26 cellular contexts compared by ENCODE assay signal in genomic region chr10:102146971-102147428, GRCh38. TPM values are rescaled to one million over a fixed set of nuclear protein-coding genes. Genes with fewer than 3 reads are reported as not detected.
DNase-seq lines count a peak whose midpoint lies in the region; ATAC-seq, FAIRE-seq and TF ChIP-seq lines count a peak whose summit lies in the region.
"Had no signal": no experiment of that assay in that cellular context is flagged by ENCODE, and none has a peak within 500 bp of the region (broad histone marks: within the 10 kb centered on the region; RNA-seq: fewer than 3 reads in every experiment).

No MANE protein-coding gene starts in this region.

- no CpG with 5 or more reads among the region's 17 CpGs for WGBS in H9 (ENCODE audit: extremely low coverage, insufficient read length, low lambda C conversion rate)
- WGBS in K562 (ENCODE audit: insufficient coverage, low coverage, missing lambda C conversion rate): 96% methylated on average over 10 of the region's 17 CpGs
- no CpG with 5 or more reads among the region's 17 CpGs for WGBS in neuronal stem cell (ENCODE audit: extremely low coverage in 2 of 2, insufficient read length in 2 of 2, insufficient replicate concordance in 1 of 2), 2 donors

- H3K9ac ChIP-seq in H9 (ENCODE audit: extremely low read depth, insufficient read length, low read length) (no peak overlapping the region), K562 (ENCODE audit: insufficient read depth in 1 of 2, low read depth in 2 of 2, low read length in 2 of 2) (no peak overlapping the region), neuronal stem cell (ENCODE audit: low read depth, low read length, poor library complexity) (no peak overlapping the region)
- H3K9ac ChIP-seq: BLaER1 treated with 17β-estradiol and CSF1 and Interleukin-3, amounts not matched to agents 10 nM and 100 nM; parathyroid adenoma had no signal

- H2BK20ac ChIP-seq in H9 (ENCODE audit: low read depth, low read length, poor library complexity, severe bottlenecking): no peak overlapping the region

- no peak overlapping the region for H3K4me3 Mint-ChIP-seq in activated naive CD4-positive, alpha-beta T cell treated with anti-CD3 and anti-CD28 coated beads, Interleukin-2, amount 10 ng/mL, durations not matched to agents 7 days and 5 days
- H3K4me3 Mint-ChIP-seq in H9: no peak overlapping the region; a peak in 1 of 5 replicates
- H3K4me3 Mint-ChIP-seq: mesothelial cell of epicardium; natural killer cell treated with Interleukin-12 subunit alpha and Interleukin-12 subunit beta and Interleukin-15 and Interleukin-18, amount 100 ng/mL, for 72 hours had no signal

- H3K27ac ChIP-seq in H9 (ENCODE audit: insufficient read length, low read depth, low read length) (no peak overlapping the region), K562 (ENCODE audit: extremely low read depth, low read depth, low read length) (no peak overlapping the region), neuronal stem cell (replicated peaks; ENCODE audit: low read length) (no peak overlapping the region)
- H3K27ac ChIP-seq: BLaER1 treated with 17β-estradiol and CSF1 and Interleukin-3, amounts not matched to agents 10 nM and 100 nM; body of pancreas; parathyroid adenoma; thoracic aorta had no signal

- CTCF ChIA-PET in activated naive CD4-positive, alpha-beta T cell treated with anti-CD3 and anti-CD28 coated beads, Interleukin-2, amount 10 ng/mL, durations not matched to agents 7 days and 5 days (lab: Charles Lee): interaction anchor here (1.4 to 1.7 kb wide), 2 partner anchors 12 to 15 kb away, joined by 4 to 6 read pairs; partner anchors contain the start of gene PPRC1
- CTCF ChIA-PET in K562 (lab: Yijun Ruan, JAX; ENCODE audit: low intra/inter-chr PET ratio): no interaction called here

- TF ChIP-seq CTCF in H9 (conservative IDR thresholded peaks at IDR 0.05): no peak
- no peak for TF ChIP-seq CTCF in K562 (IDR thresholded peaks at IDR 0.05 in 2 of 3, conservative IDR thresholded peaks at IDR 0.05 in 1 of 3; ENCODE audit: insufficient read depth in 2 of 3, low read depth in 1 of 3, low read length in 3 of 3)

- H3K4me1 Mint-ChIP-seq in activated naive CD4-positive, alpha-beta T cell treated with anti-CD3 and anti-CD28 coated beads, Interleukin-2, amount 10 ng/mL, durations not matched to agents 7 days and 5 days: peaks cover 15% of the 10 kb centered on the region
- H3K4me1 Mint-ChIP-seq in H9: peaks cover 10 to 12% of the 10 kb centered on the region in 2 experiments

- no peaks in the 10 kb centered on the region for H3K9me3 Mint-ChIP-seq in activated naive CD4-positive, alpha-beta T cell treated with anti-CD3 and anti-CD28 coated beads, Interleukin-2, amount 10 ng/mL, durations not matched to agents 7 days and 5 days
- no peaks in the 10 kb centered on the region for H3K9me3 Mint-ChIP-seq in activated naive CD4-positive, alpha-beta T cell treated with anti-CD3 and anti-CD28 coated beads, Interleukin-2, amount 50 U/mL, for 72 hours
- no peaks in the 10 kb centered on the region for H3K9me3 Mint-ChIP-seq in H9
- H3K9me3 Mint-ChIP-seq: mesothelial cell of epicardium; natural killer cell treated with Interleukin-12 subunit alpha and Interleukin-12 subunit beta and Interleukin-15 and Interleukin-18, amount 100 ng/mL, for 72 hours had no signal

- in situ Hi-C loops in K562 (cut with MboI): no loop called here

- H2BK120ac ChIP-seq in H9 (ENCODE audit: low read depth, low read length, poor library complexity, severe bottlenecking): no peak overlapping the region
- H2BK120ac ChIP-seq in neuronal stem cell (ENCODE audit: low read depth, low read length): no peak overlapping the region

- no peak for TF ChIP-seq EP300 in K562 (IDR thresholded peaks at IDR 0.05; ENCODE audit: low read length)

- DNase-seq in activated naive CD4-positive, alpha-beta T cell treated with anti-CD3 and anti-CD28 coated beads, Interleukin-2, amount 10 ng/mL, durations not matched to agents 7 days and 5 days: no peak
- no peak for DNase-seq in activated naive CD4-positive, alpha-beta T cell treated with anti-CD3 and anti-CD28 coated beads, Interleukin-2, amount 50 U/mL, for 72 hours (ENCODE audit: low spot score in 2 of 2)
- DNase-seq in H9 (no peak), K562 (ENCODE audit: extremely low read depth in 1 of 4, low spot score in 3 of 4) (no peak), neuronal stem cell (ENCODE audit: low spot score) (no peak), head of caudate nucleus (no peak), HUDEP-2 (lab: John Stamatoyannopoulos, UW; ENCODE audit: unreplicated experiment in 76 of 76) (no peak)
- DNase-seq: body of pancreas; foreskin fibroblast; MG63; NCI-H1417 treated with DMSO at 0.1 percent for 48 hours; NCI-H2081 treated with DMSO at 0.1 percent for 48 hours; NCI-H446; NCI-H82; right cardiac atrium; stimulated activated CD4-positive, alpha-beta T cell treated with anti-CD3 and anti-CD28 coated beads, Interleukin-4, amount 100 ng/mL, for 1 hour; stimulated activated naive CD4-positive, alpha-beta T cell; T-helper 9 cell had no signal

- BruUV-seq in K562 (replicated peaks; lab: Mats Ljungman, UMichigan): no TSS peak

- H4K8ac ChIP-seq in H9 (replicated peaks; ENCODE audit: insufficient read length, low read depth, low read length): no peak overlapping the region
- H4K8ac ChIP-seq in neuronal stem cell (ENCODE audit: low read depth, low read length): no peak overlapping the region

- intact Hi-C loops in K562 (cut with micrococcal nuclease): no loop called here
- intact Hi-C loops in head of caudate nucleus (cut with DNase I): no loop called here

- no peaks in the 10 kb centered on the region for H3K9me1 ChIP-seq in K562 (ENCODE audit: control insufficient read depth, insufficient read depth, low read length)

- H3K27me3 Mint-ChIP-seq in activated naive CD4-positive, alpha-beta T cell treated with anti-CD3 and anti-CD28 coated beads, Interleukin-2, amount 10 ng/mL, durations not matched to agents 7 days and 5 days: no peaks in the 10 kb centered on the region
- no peaks in the 10 kb centered on the region for H3K27me3 Mint-ChIP-seq in H9 (ENCODE audit: low read depth)
- H3K27me3 Mint-ChIP-seq: natural killer cell treated with Interleukin-12 subunit alpha and Interleukin-12 subunit beta and Interleukin-15 and Interleukin-18, amount 100 ng/mL, for 72 hours had no signal

- H3T11ph ChIP-seq in H9 (ENCODE audit: low read length): no peak overlapping the region

- no peak for ATAC-seq in activated naive CD4-positive, alpha-beta T cell treated with anti-CD3 and anti-CD28 coated beads, Interleukin-2, amount 50 U/mL, for 72 hours
- ATAC-seq in K562 (no peak), HG03025 (IDR thresholded peaks at IDR 0.05; ENCODE audit: low FRiP score, unreplicated experiment) (no peak)
- ATAC-seq: body of pancreas; HCT116; left lobe of liver; natural killer cell treated with Interleukin-12 subunit alpha and Interleukin-12 subunit beta and Interleukin-15 and Interleukin-18, amount 100 ng/mL, for 72 hours; right cardiac atrium had no signal

- TF ChIP-seq RAD21 in K562 (CRISPR knock-in tag; conservative IDR thresholded peaks at IDR 0.05 in 1 of 2, IDR thresholded peaks at IDR 0.05 in 1 of 2): no peak

- H3K4me3 ChIP-seq in K562: no peak overlapping the region
- no peak overlapping the region for H3K4me3 ChIP-seq in neuronal stem cell (ENCODE audit: low read length in 2 of 2)
- H3K4me3 ChIP-seq: BLaER1 treated with 17β-estradiol and CSF1 and Interleukin-3, amounts not matched to agents 10 nM and 100 nM; body of pancreas; MG63; thoracic aorta had no signal

- H2BK5ac ChIP-seq in H9 (ENCODE audit: insufficient read length, low read length): no peak overlapping the region
- no peak overlapping the region for H2BK5ac ChIP-seq in neuronal stem cell (ENCODE audit: low read length)

- H4K91ac ChIP-seq in H9 (ENCODE audit: insufficient read length, low read depth, low read length): no peak overlapping the region
- H4K91ac ChIP-seq in neuronal stem cell (ENCODE audit: low read depth, low read length, poor library complexity): no peak overlapping the region

- no peak overlapping the region for H3K18ac ChIP-seq in H9 (ENCODE audit: insufficient read length, low read depth, low read length)
- H3K18ac ChIP-seq in neuronal stem cell (ENCODE audit: low read length): no peak overlapping the region

- H2BK12ac ChIP-seq in H9 (ENCODE audit: insufficient read length, low read depth, low read length) (no peak overlapping the region), neuronal stem cell (ENCODE audit: low read length) (no peak overlapping the region)

- H3K4me1 ChIP-seq in H9 (ENCODE audit: insufficient read depth, low read length) (peaks cover 2% of the 10 kb centered on the region; the same call in 1 of the 2 replicates), K562 (replicated peaks in 1 of 2; ENCODE audit: control insufficient read depth in 2 of 2, insufficient read depth in 2 of 2, low read length in 2 of 2) (peaks cover 6 to 11% of the 10 kb centered on the region in 2 experiments; a peak in 3 of 5 replicates), neuronal stem cell (ENCODE audit: control insufficient read depth in 2 of 2, insufficient read depth in 1 of 2, low read depth in 1 of 2, low read length in 2 of 2) (peaks cover 5% of the 10 kb centered on the region in 2 donors)
- H3K4me1 ChIP-seq: parathyroid adenoma had no signal

- FAIRE-seq in K562 (lab: Jason Lieb, UNC): no peak

- H3K4me2 ChIP-seq in H9 (ENCODE audit: insufficient read depth, insufficient read length, low read length) (no peak overlapping the region), K562 (ENCODE audit: insufficient read depth, low read length) (no peak overlapping the region), neuronal stem cell (ENCODE audit: insufficient read depth, low read length, poor library complexity, severe bottlenecking) (no peak overlapping the region)
- H3K4me2 ChIP-seq: BLaER1 treated with 17β-estradiol and CSF1 and Interleukin-3, amounts not matched to agents 10 nM and 100 nM had no signal

- peaks cover 53% of the 10 kb centered on the region for H3K36me3 Mint-ChIP-seq in activated naive CD4-positive, alpha-beta T cell treated with anti-CD3 and anti-CD28 coated beads, Interleukin-2, amount 10 ng/mL, durations not matched to agents 7 days and 5 days
- H3K36me3 Mint-ChIP-seq in activated naive CD4-positive, alpha-beta T cell treated with anti-CD3 and anti-CD28 coated beads, Interleukin-2, amount 50 U/mL, for 72 hours: peaks cover 18 to 44% of the 10 kb centered on the region in 2 donors
- H3K36me3 Mint-ChIP-seq in H9 (ENCODE audit: insufficient read depth in 1 of 3, low read depth in 3 of 3): peaks cover 60 to 87% (median 76%) of the 10 kb centered on the region in 3 experiments

- H2AFZ ChIP-seq in H9 (ENCODE audit: low read length) (no peak overlapping the region), K562 (ENCODE audit: low read depth, low read length) (no peak overlapping the region), neuronal stem cell (ENCODE audit: low read length) (no peak overlapping the region)
- H2AFZ ChIP-seq: parathyroid adenoma had no signal

- H3K14ac ChIP-seq in H9 (ENCODE audit: insufficient read depth, low read length) (no peak overlapping the region), neuronal stem cell (ENCODE audit: low read length) (no peak overlapping the region)

- peak overlapping the region; percentile 66 for H3K27ac Mint-ChIP-seq in activated naive CD4-positive, alpha-beta T cell treated with anti-CD3 and anti-CD28 coated beads, Interleukin-2, amount 10 ng/mL, durations not matched to agents 7 days and 5 days
- peak overlapping the region in 1 of 2 donors; percentile 96 for H3K27ac Mint-ChIP-seq in activated naive CD4-positive, alpha-beta T cell treated with anti-CD3 and anti-CD28 coated beads, Interleukin-2, amount 50 U/mL, for 72 hours
- H3K27ac Mint-ChIP-seq in H9: peak overlapping the region in 2 of 3 experiments; percentile 44 to 78; a peak in 2 of 7 replicates
- H3K27ac Mint-ChIP-seq: mesothelial cell of epicardium had no signal

- no peak overlapping the region for H2BK15ac ChIP-seq in H9 (ENCODE audit: low read depth, low read length)
- H2BK15ac ChIP-seq in neuronal stem cell (ENCODE audit: low read length): no peak overlapping the region

- no peak overlapping the region for H3K56ac ChIP-seq in H9 (ENCODE audit: insufficient read length, low read depth, low read length)

- H3K9me3 ChIP-seq in H9 (ENCODE audit: control insufficient read depth, low read depth, low read length) (no peaks in the 10 kb centered on the region), K562 (replicated peaks; ENCODE audit: control insufficient read depth, insufficient read depth, low read depth, low read length) (no peaks in the 10 kb centered on the region), neuronal stem cell (replicated peaks in 1 of 2; ENCODE audit: control insufficient read depth in 2 of 2, insufficient read depth in 1 of 2, low read depth in 1 of 2, low read length in 2 of 2) (peaks cover 0 to 2% of the 10 kb centered on the region in 2 donors)
- H3K9me3 ChIP-seq: BLaER1 treated with 17β-estradiol and CSF1 and Interleukin-3, amounts not matched to agents 10 nM and 100 nM; body of pancreas; MG63; thoracic aorta had no signal

- no peak overlapping the region for H4K5ac ChIP-seq in H9 (ENCODE audit: insufficient read length, low read depth, low read length)

- H3K23ac ChIP-seq in H9 (ENCODE audit: insufficient read length, low read depth, low read length) (no peak overlapping the region), neuronal stem cell (ENCODE audit: low read depth, low read length, poor library complexity) (peak overlapping the region; percentile 38)

- POLR2A ChIA-PET in K562 (lab: Yijun Ruan, JAX): interaction anchor here (0.6 to 9.9 kb wide), 2 partner anchors 9 to 227 kb away, joined by 3 to 92 read pairs; no protein-coding TSS in a partner anchor

- H2AK5ac ChIP-seq in H9 (ENCODE audit: insufficient read length, low read length): no peak overlapping the region
- H2AK5ac ChIP-seq in neuronal stem cell (ENCODE audit: low read depth, low read length): no peak overlapping the region

- H4K20me1 ChIP-seq in H9 (ENCODE audit: control insufficient read depth, insufficient read depth, insufficient read length) (no peaks in the 10 kb centered on the region), K562 (replicated peaks; ENCODE audit: control insufficient read depth, insufficient read depth, low read length) (no peaks in the 10 kb centered on the region)

- H3K23me2 ChIP-seq in H9 (ENCODE audit: insufficient read length, low read depth, low read length, poor library complexity, severe bottlenecking): peaks cover 5% of the 10 kb centered on the region

- H3K27me3 ChIP-seq in H9 (ENCODE audit: insufficient read depth, low read length) (no peaks in the 10 kb centered on the region), K562 (ENCODE audit: control insufficient read depth in 2 of 2, insufficient read depth in 2 of 2, low read length in 2 of 2) (no peaks in the 10 kb centered on the region), neuronal stem cell (ENCODE audit: control insufficient read depth in 3 of 3, insufficient read depth in 3 of 3, low read depth in 1 of 3, low read length in 3 of 3) (no peaks in the 10 kb centered on the region)
- H3K27me3 ChIP-seq: BLaER1 treated with 17β-estradiol and CSF1 and Interleukin-3, amounts not matched to agents 10 nM and 100 nM; body of pancreas; MG63 had no signal

- no peak overlapping the region for H3K4ac ChIP-seq in H9 (ENCODE audit: low read depth, low read length)
- no peak overlapping the region for H3K4ac ChIP-seq in neuronal stem cell (ENCODE audit: low read length)

- peaks cover 83% of the 10 kb centered on the region for H3K36me3 ChIP-seq in K562 (ENCODE audit: control insufficient read depth, insufficient read depth, low read length)
- H3K36me3 ChIP-seq in neuronal stem cell (replicated peaks in 1 of 2; ENCODE audit: control insufficient read depth in 2 of 2, insufficient read depth in 2 of 2, low read length in 2 of 2): peaks cover 52 to 80% of the 10 kb centered on the region in 2 donors

- H3K79me1 ChIP-seq in H9 (ENCODE audit: insufficient read depth, low read depth, low read length, poor library complexity, severe bottlenecking): no peaks in the 10 kb centered on the region
- no peaks in the 10 kb centered on the region for H3K79me1 ChIP-seq in neuronal stem cell (ENCODE audit: low read depth, low read length)

- no peaks in the 10 kb centered on the region for H3K79me2 ChIP-seq in H9 (ENCODE audit: insufficient read depth, low read length)
- no peaks in the 10 kb centered on the region for H3K79me2 ChIP-seq in K562 (ENCODE audit: control insufficient read depth, insufficient read depth, low read length)
- H3K79me2 ChIP-seq: parathyroid adenoma had no signal

- peak; percentile 47; the same call in 1 of the 2 replicates for TF ChIP-seq POLR2A in K562 (conservative IDR thresholded peaks at IDR 0.05)

RNA-seq across cellular contexts. Expression of gene NOLC1, which starts 5.2 kb away (rescaled TPM):
- total RNA-seq in activated naive CD4-positive, alpha-beta T cell treated with anti-CD3 and anti-CD28 coated beads, Interleukin-2, amount 50 U/mL, for 72 hours: 100 to 1,000 TPM; 101 to 147 TPM
- 168 and 171 TPM in 2 replicates for total RNA-seq in H9 (2021)
- total RNA-seq in K562 (2011; cell fraction: chromatin; rRNA removed; ENCODE audit: low replicate concordance): 57.7 and 71.1 TPM in 2 replicates
- total RNA-seq in K562 (2011; cell fraction: nucleolus; rRNA removed): 38.7 and 40.0 TPM in 2 replicates
- total RNA-seq in K562 (2011; cell fraction: nucleoplasm; rRNA removed): 43.8 and 54.6 TPM in 2 replicates
- 165 TPM in 2 replicates for total RNA-seq in K562 (2014; rRNA removed)
- 134 and 144 TPM in 2 replicates for total RNA-seq in K562 (2014; rRNA removed; fragmentation: Illumina TruSeq; extraction: Trizol)
- 130 and 142 TPM in 2 replicates for total RNA-seq in K562 (2015; rRNA removed; fragmentation: Illumina TruSeq; extraction: Trizol)
- total RNA-seq in K562 (2021): 153 and 170 TPM in 2 replicates
- polyA plus RNA-seq in K562 (2011; rRNA removed): 133 and 201 TPM in 2 replicates
- polyA plus RNA-seq in K562 (2011; cell fraction: cytosol; rRNA removed): 89.5 and 95.0 TPM in 2 replicates
- polyA plus RNA-seq in K562 (2011; cell fraction: nucleus; rRNA removed): 69.8 and 74.0 TPM in 2 replicates
- 61.8 and 129 TPM in 2 replicates for polyA plus RNA-seq in K562 (2012)
- polyA plus RNA-seq in K562 (2014; fragmentation: Illumina TruSeq; extraction: Trizol): 262 and 310 TPM in 2 replicates
- 100 to 1,000 TPM; 102 to 165 TPM for polyA plus RNA-seq in K562 (2014; fragmentation: Nextera tagmentation; extraction: Ambion mirVana)
- 158 and 169 TPM in 2 replicates for polyA plus RNA-seq in K562 (2014; rRNA removed)
- polyA minus RNA-seq in K562 (2011; rRNA and poly(A)+ RNA removed): 205 and 242 TPM in 2 replicates
- 72.9 and 103 TPM in 2 replicates for polyA minus RNA-seq in K562 (2011; cell fraction: cytosol; rRNA and poly(A)+ RNA removed)
- 13.9 and 24.5 TPM in 2 replicates for polyA minus RNA-seq in K562 (2011; cell fraction: nucleus; rRNA and poly(A)+ RNA removed)
- polyA plus RNA-seq in neuronal stem cell (2013, experiment 1 of 2): 80.8 TPM
- 80.1 TPM for polyA plus RNA-seq in neuronal stem cell (2013, experiment 2 of 2)

RNA-seq across cellular contexts. Expression of gene PPRC1, which starts 14.2 kb away (rescaled TPM):
- 10 to 100 TPM; 54.2 to 59.1 TPM for total RNA-seq in activated naive CD4-positive, alpha-beta T cell treated with anti-CD3 and anti-CD28 coated beads, Interleukin-2, amount 50 U/mL, for 72 hours
- total RNA-seq in H9 (2021) (111 and 121 TPM in 2 replicates), K562 (2014; rRNA removed) (11.8 and 16.8 TPM in 2 replicates), K562 (2014; rRNA removed; fragmentation: Illumina TruSeq; extraction: Trizol) (13.4 and 16.2 TPM in 2 replicates), K562 (2015; rRNA removed; fragmentation: Illumina TruSeq; extraction: Trizol) (16.2 and 17.0 TPM in 2 replicates), K562 (2021) (43.1 and 44.0 TPM in 2 replicates)
- total RNA-seq in K562 (2011; cell fraction: chromatin; rRNA removed; ENCODE audit: low replicate concordance): 77.8 and 159 TPM in 2 replicates
- 67.4 and 76.5 TPM in 2 replicates for total RNA-seq in K562 (2011; cell fraction: nucleolus; rRNA removed)
- 77.6 and 87.0 TPM in 2 replicates for total RNA-seq in K562 (2011; cell fraction: nucleoplasm; rRNA removed)
- polyA plus RNA-seq in K562 (2011; rRNA removed) (13.6 and 21.6 TPM in 2 replicates), K562 (2014; fragmentation: Illumina TruSeq; extraction: Trizol) (44.0 and 47.1 TPM in 2 replicates), K562 (2014; fragmentation: Nextera tagmentation; extraction: Ambion mirVana) (1 to 10 TPM; 8.5 to 9.0 TPM), K562 (2014; rRNA removed) (24.1 and 27.4 TPM in 2 replicates)
- polyA plus RNA-seq in K562 (2011; cell fraction: cytosol; rRNA removed): 13.9 and 15.5 TPM in 2 replicates
- polyA plus RNA-seq in K562 (2011; cell fraction: nucleus; rRNA removed): 46.7 and 61.2 TPM in 2 replicates
- 19.6 and 31.0 TPM in 2 replicates for polyA plus RNA-seq in K562 (2012)
- polyA minus RNA-seq in K562 (2011; rRNA and poly(A)+ RNA removed): 25.9 and 29.7 TPM in 2 replicates
- 27.4 and 28.0 TPM in 2 replicates for polyA minus RNA-seq in K562 (2011; cell fraction: cytosol; rRNA and poly(A)+ RNA removed)
- 22.3 and 23.7 TPM in 2 replicates for polyA minus RNA-seq in K562 (2011; cell fraction: nucleus; rRNA and poly(A)+ RNA removed)
- polyA plus RNA-seq in neuronal stem cell (2013, experiment 1 of 2): 19.0 TPM
- 19.9 TPM for polyA plus RNA-seq in neuronal stem cell (2013, experiment 2 of 2)

RNA-seq across cellular contexts. Expression of gene LDB1, which starts 26.8 kb away (rescaled TPM):
- 10 to 100 TPM; 68.7 to 94.9 TPM for total RNA-seq in activated naive CD4-positive, alpha-beta T cell treated with anti-CD3 and anti-CD28 coated beads, Interleukin-2, amount 50 U/mL, for 72 hours
- 79.2 and 80.5 TPM in 2 replicates for total RNA-seq in H9 (2021)
- total RNA-seq in K562 (2011; cell fraction: chromatin; rRNA removed; ENCODE audit: low replicate concordance): 255 and 520 TPM in 2 replicates
- 309 and 317 TPM in 2 replicates for total RNA-seq in K562 (2011; cell fraction: nucleolus; rRNA removed)
- total RNA-seq in K562 (2011; cell fraction: nucleoplasm; rRNA removed): 210 and 273 TPM in 2 replicates
- 73.2 and 86.2 TPM in 2 replicates for total RNA-seq in K562 (2014; rRNA removed)
- total RNA-seq in K562 (2014; rRNA removed; fragmentation: Illumina TruSeq; extraction: Trizol): 46.5 and 57.1 TPM in 2 replicates
- 105 and 107 TPM in 2 replicates for total RNA-seq in K562 (2015; rRNA removed; fragmentation: Illumina TruSeq; extraction: Trizol)
- total RNA-seq in K562 (2021): 120 and 136 TPM in 2 replicates
- polyA plus RNA-seq in K562 (2011; rRNA removed): 137 and 167 TPM in 2 replicates
- 165 and 219 TPM in 2 replicates for polyA plus RNA-seq in K562 (2011; cell fraction: cytosol; rRNA removed)
- polyA plus RNA-seq in K562 (2011; cell fraction: nucleus; rRNA removed): 807 and 1,010 TPM in 2 replicates
- polyA plus RNA-seq in K562 (2012): 90.4 and 133 TPM in 2 replicates
- polyA plus RNA-seq in K562 (2014; fragmentation: Illumina TruSeq; extraction: Trizol): 133 and 137 TPM in 2 replicates
- 1 to 10 TPM; 1.9 TPM for polyA plus RNA-seq in K562 (2014; fragmentation: Nextera tagmentation; extraction: Ambion mirVana)
- 111 and 117 TPM in 2 replicates for polyA plus RNA-seq in K562 (2014; rRNA removed)
- 102 and 187 TPM in 2 replicates for polyA minus RNA-seq in K562 (2011; rRNA and poly(A)+ RNA removed)
- 80.4 and 97.7 TPM in 2 replicates for polyA minus RNA-seq in K562 (2011; cell fraction: cytosol; rRNA and poly(A)+ RNA removed)
- 105 and 141 TPM in 2 replicates for polyA minus RNA-seq in K562 (2011; cell fraction: nucleus; rRNA and poly(A)+ RNA removed)
- 88.5 TPM for polyA plus RNA-seq in neuronal stem cell (2013, experiment 1 of 2)
- 86.1 TPM for polyA plus RNA-seq in neuronal stem cell (2013, experiment 2 of 2)
